Comparison of ENCODE assay signal across 10 cellular contexts in the genomic region with DNA sequence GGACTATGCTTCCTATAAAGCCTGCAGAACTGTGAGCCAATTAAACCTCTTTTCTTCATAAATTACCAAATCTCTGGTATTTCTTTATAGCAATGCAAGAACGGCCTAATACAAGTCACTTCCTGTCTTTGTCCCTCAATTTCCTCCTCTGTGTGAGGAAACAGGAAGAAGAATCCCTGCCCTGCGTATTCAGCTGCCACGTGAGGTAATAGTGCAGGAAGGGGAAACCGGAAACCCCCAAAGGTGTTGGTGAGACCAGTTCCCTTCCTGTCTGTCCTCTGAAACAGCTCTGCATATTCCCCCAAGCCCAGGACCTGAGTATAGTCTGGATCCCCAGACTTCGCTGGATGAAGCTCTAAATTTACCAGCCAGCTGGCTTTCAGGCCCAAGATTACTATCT. TPM values are rescaled to one million over a fixed set of nuclear protein-coding genes. Genes with fewer than 3 reads are reported as not detected.
A peak's percentile ranks its signal among the peaks of the same experiment; 100 is the strongest.
DNase-seq lines count a peak whose midpoint lies in the region; ATAC-seq, FAIRE-seq and TF ChIP-seq lines count a peak whose summit lies in the region.
"Had no signal": no experiment of that assay in that cellular context is flagged by ENCODE, and none has a peak within 500 bp of the region (broad histone marks: within the 10 kb centered on the region; RNA-seq: fewer than 3 reads in every experiment).

No MANE protein-coding gene starts in this region.

- H3K9me3 ChIP-seq in CD4-positive, alpha-beta memory T cell (ENCODE audit: control insufficient read depth in 1 of 2, low read length in 2 of 2), result no peaks in the 10 kb centered on the region
- peaks cover 6% of the 10 kb centered on the region for H3K9me3 ChIP-seq in K562 (replicated peaks; ENCODE audit: control insufficient read depth, insufficient read depth, low read depth, low read length)

- peaks cover 12% of the 10 kb centered on the region for H3K4me1 ChIP-seq in CD4-positive, alpha-beta memory T cell (ENCODE audit: insufficient read depth, low read length)
- no peaks in the 10 kb centered on the region for H3K4me1 ChIP-seq in K562 (replicated peaks in 1 of 2; ENCODE audit: control insufficient read depth in 2 of 2, insufficient read depth in 2 of 2, low read length in 2 of 2)

- peaks cover 10 to 18% (median 13%) of the 10 kb centered on the region in 4 donors for H3K4me1 Mint-ChIP-seq in CD4-positive, alpha-beta memory T cell
- peaks cover 8 to 13% of the 10 kb centered on the region in 2 donors for H3K4me1 Mint-ChIP-seq in natural killer cell treated with Interleukin-12 subunit alpha and Interleukin-12 subunit beta and Interleukin-15 and Interleukin-18, amount 100 ng/mL, for 72 hours (ENCODE audit: low read depth in 2 of 2)

- H3K9ac ChIP-seq in K562 (ENCODE audit: insufficient read depth in 1 of 2, low read depth in 2 of 2, low read length in 2 of 2), result no peak overlapping the region

- in situ Hi-C loops in K562 (cut with MboI), result no loop called here

- peak in 4 of 5 donors; percentile 16 to 50 (median 28) for DNase-seq in CD4-positive, alpha-beta memory T cell
- peak; percentile 20 for DNase-seq in MV-4-11 (lab: John Stamatoyannopoulos, UW)
- no peak for DNase-seq in K562 (ENCODE audit: extremely low read depth in 1 of 4, low spot score in 3 of 4)
- no peak for DNase-seq in natural killer cell treated with Interleukin-12 subunit alpha and Interleukin-12 subunit beta and Interleukin-15 and Interleukin-18, amount 100 ng/mL, for 72 hours (ENCODE audit: low spot score)
- no peak for DNase-seq in DMS79 (lab: John Stamatoyannopoulos, UW)
- DNase-seq in erythroblast (lab: John Stamatoyannopoulos, UW), result no peak
- no peak for DNase-seq in NCI-H2107 treated with DMSO at 0.1 percent for 48 hours (lab: John Stamatoyannopoulos, UW; ENCODE audit: unreplicated experiment)
- DNase-seq: NCI-H526 had no signal

- TF ChIP-seq RAD21 in K562 (CRISPR knock-in tag; conservative IDR thresholded peaks at IDR 0.05 in 1 of 2, IDR thresholded peaks at IDR 0.05 in 1 of 2), result no peak

- H3K4me3 Mint-ChIP-seq in CD4-positive, alpha-beta memory T cell, result peak overlapping the region in 5 of 8 donors; percentile 6 to 82 (median 47)
- peak overlapping the region; percentile 2 for H3K4me3 Mint-ChIP-seq in natural killer cell treated with Interleukin-12 subunit alpha and Interleukin-12 subunit beta and Interleukin-15 and Interleukin-18, amount 100 ng/mL, for 72 hours

- intact Hi-C loops in CD4-positive, alpha-beta memory T cell (cut with micrococcal nuclease), result no loop called here
- intact Hi-C loops in K562 (cut with micrococcal nuclease), result loop anchor here (2.0 kb wide), 1 partner anchor 454 kb away; no protein-coding TSS in a partner anchor

- no TSS peak for BruUV-seq in K562 (replicated peaks; lab: Mats Ljungman, UMichigan)

- no peaks in the 10 kb centered on the region for H3K36me3 ChIP-seq in CD4-positive, alpha-beta memory T cell (ENCODE audit: insufficient read depth, low read length)
- H3K36me3 ChIP-seq in K562 (ENCODE audit: control insufficient read depth, insufficient read depth, low read length), result no peaks in the 10 kb centered on the region

- H3K27me3 ChIP-seq in CD4-positive, alpha-beta memory T cell (ENCODE audit: insufficient read depth, low read length), result no peaks in the 10 kb centered on the region
- H3K27me3 ChIP-seq in K562 (ENCODE audit: control insufficient read depth in 2 of 2, insufficient read depth in 2 of 2, low read length in 2 of 2), result no peaks in the 10 kb centered on the region

- no peak overlapping the region for H3K4me3 ChIP-seq in CD4-positive, alpha-beta memory T cell (ENCODE audit: low read length in 2 of 2)
- no peak overlapping the region for H3K4me3 ChIP-seq in K562

- 57% methylated on average over 5 of the region's 5 CpGs for WGBS in K562 (ENCODE audit: insufficient coverage, low coverage, missing lambda C conversion rate)

- POLR2A ChIA-PET in CD4-positive, alpha-beta memory T cell (lab: Charles Lee; ENCODE audit: partially characterized antibody), result interaction anchor here (1.0 to 2.3 kb wide), 2 partner anchors 9 to 18 kb away, joined by 3 to 9 read pairs; partner anchors contain the start of gene PTPN23
- POLR2A ChIA-PET in K562 (lab: Yijun Ruan, JAX), result interaction anchor here (1.0 to 2.9 kb wide), 2 partner anchors 15 to 16 kb away, joined by 3 to 13 read pairs; no protein-coding TSS in a partner anchor

- no peaks in the 10 kb centered on the region for H3K9me1 ChIP-seq in K562 (ENCODE audit: control insufficient read depth, insufficient read depth, low read length)

- H3K36me3 Mint-ChIP-seq in CD4-positive, alpha-beta memory T cell, result peaks cover 0 to 15% of the 10 kb centered on the region in 2 donors
- H3K36me3 Mint-ChIP-seq in natural killer cell treated with Interleukin-12 subunit alpha and Interleukin-12 subunit beta and Interleukin-15 and Interleukin-18, amount 100 ng/mL, for 72 hours, result peaks cover 14% of the 10 kb centered on the region

- no peak overlapping the region for H3K4me2 ChIP-seq in K562 (ENCODE audit: insufficient read depth, low read length)

- no peaks in the 10 kb centered on the region for H4K20me1 ChIP-seq in K562 (replicated peaks; ENCODE audit: control insufficient read depth, insufficient read depth, low read length)

- no peak for TF ChIP-seq CTCF in K562 (IDR thresholded peaks at IDR 0.05 in 2 of 3, conservative IDR thresholded peaks at IDR 0.05 in 1 of 3; ENCODE audit: insufficient read depth in 2 of 3, low read depth in 1 of 3, low read length in 3 of 3)

- H3K27ac ChIP-seq in CD4-positive, alpha-beta memory T cell (ENCODE audit: low read depth, low read length), result peak overlapping the region; percentile 6
- H3K27ac ChIP-seq in K562 (ENCODE audit: extremely low read depth, low read depth, low read length), result no peak overlapping the region

- H3K9me3 Mint-ChIP-seq in CD4-positive, alpha-beta memory T cell, result peaks cover 2 to 31% (median 24%) of the 10 kb centered on the region in 8 donors
- peaks cover 7% of the 10 kb centered on the region for H3K9me3 Mint-ChIP-seq in natural killer cell treated with Interleukin-12 subunit alpha and Interleukin-12 subunit beta and Interleukin-15 and Interleukin-18, amount 100 ng/mL, for 72 hours

- CTCF ChIA-PET in CD4-positive, alpha-beta memory T cell (lab: Charles Lee; ENCODE audit: partially characterized antibody), result interaction anchor here (1.1 kb wide), 1 partner anchor 496 kb away, joined by 4 read pairs; no protein-coding TSS in a partner anchor
- CTCF ChIA-PET in K562 (lab: Yijun Ruan, JAX; ENCODE audit: low intra/inter-chr PET ratio), result no interaction called here

- H2AFZ ChIP-seq in K562 (ENCODE audit: low read depth, low read length), result peak overlapping the region; percentile 76

- H3K27me3 Mint-ChIP-seq in CD4-positive, alpha-beta memory T cell, result no peaks in the 10 kb centered on the region
- no peaks in the 10 kb centered on the region for H3K27me3 Mint-ChIP-seq in natural killer cell treated with Interleukin-12 subunit alpha and Interleukin-12 subunit beta and Interleukin-15 and Interleukin-18, amount 100 ng/mL, for 72 hours

- FAIRE-seq in K562 (lab: Jason Lieb, UNC), result no peak
- FAIRE-seq: D721Med had no signal

- no peaks in the 10 kb centered on the region for H3K79me2 ChIP-seq in K562 (ENCODE audit: control insufficient read depth, insufficient read depth, low read length)

- ATAC-seq in K562, result no peak
- peak in 1 of 2 donors; percentile 40 for ATAC-seq in natural killer cell treated with Interleukin-12 subunit alpha and Interleukin-12 subunit beta and Interleukin-15 and Interleukin-18, amount 100 ng/mL, for 72 hours
- no peak for ATAC-seq in HG02588 (IDR thresholded peaks at IDR 0.05; ENCODE audit: unreplicated experiment)

- TF ChIP-seq POLR2A in K562 (conservative IDR thresholded peaks at IDR 0.05) (no peak), erythroblast (IDR thresholded peaks at IDR 0.05; ENCODE audit: low read length) (no peak)

- H3K27ac Mint-ChIP-seq in CD4-positive, alpha-beta memory T cell, result peak overlapping the region; percentile 1 to 93 (median 90)
- peak overlapping the region in 1 of 2 donors; percentile 84 for H3K27ac Mint-ChIP-seq in natural killer cell treated with Interleukin-12 subunit alpha and Interleukin-12 subunit beta and Interleukin-15 and Interleukin-18, amount 100 ng/mL, for 72 hours

- TF ChIP-seq EP300 in K562 (IDR thresholded peaks at IDR 0.05; ENCODE audit: low read length), result no peak

TF ChIP-seq in K562, 482 proteins besides CTCF, POLR2A, EP300 and RAD21:
- 0 out of 2 replicates have a peak, but pooled peaks have one; percentile 14 for TF ChIP-seq SPI1 (IDR thresholded peaks at IDR 0.05; ENCODE audit: borderline replicate concordance, low read depth, low read length)
- TF ChIP-seq PHB2 (IDR thresholded peaks at IDR 0.05; ENCODE audit: low read depth), result no peak
- no peak for TF ChIP-seq PML (IDR thresholded peaks at IDR 0.05; ENCODE audit: low read length)
- TF ChIP-seq ZSCAN32 (CRISPR knock-in tag; IDR thresholded peaks at IDR 0.05), result no peak
- no peak for TF ChIP-seq ZNF212 (CRISPR knock-in tag; IDR thresholded peaks at IDR 0.05)
- no peak for TF ChIP-seq HDAC1 (IDR thresholded peaks at IDR 0.05)

RNA-seq across cellular contexts. Expression of gene PTPN23, which starts 18.1 kb away (rescaled TPM):
- 10 to 100 TPM; 50.0 to 53.9 TPM for total RNA-seq in CD4-positive, alpha-beta memory T cell
- polyA plus RNA-seq in CD4-positive, alpha-beta memory T cell, result 1 to 10 TPM in 1 of 2 donors, under 1 TPM in 1; 0.46 to 4.3 TPM
- total RNA-seq in K562 (2011; cell fraction: chromatin; rRNA removed; ENCODE audit: low replicate concordance), result 45.6 and 123 TPM in 2 replicates
- total RNA-seq in K562 (2011; cell fraction: nucleolus; rRNA removed), result 60.9 and 70.8 TPM in 2 replicates
- total RNA-seq in K562 (2011; cell fraction: nucleoplasm; rRNA removed), result 45.3 and 53.0 TPM in 2 replicates
- total RNA-seq in K562 (2014; rRNA removed), result 7.2 and 10.1 TPM in 2 replicates
- 5.2 and 6.3 TPM in 2 replicates for total RNA-seq in K562 (2014; rRNA removed; fragmentation: Illumina TruSeq; extraction: Trizol)
- total RNA-seq in K562 (2015; rRNA removed; fragmentation: Illumina TruSeq; extraction: Trizol), result 7.3 and 8.7 TPM in 2 replicates
- total RNA-seq in K562 (2021), result 51.4 and 58.7 TPM in 2 replicates
- polyA plus RNA-seq in K562 (2011; rRNA removed), result 1.7 and 4.6 TPM in 2 replicates
- 1.2 and 1.9 TPM in 2 replicates for polyA plus RNA-seq in K562 (2011; cell fraction: cytosol; rRNA removed)
- 25.3 and 29.3 TPM in 2 replicates for polyA plus RNA-seq in K562 (2011; cell fraction: nucleus; rRNA removed)
- polyA plus RNA-seq in K562 (2012), result 29.0 and 50.5 TPM in 2 replicates
- polyA plus RNA-seq in K562 (2014; fragmentation: Illumina TruSeq; extraction: Trizol), result 14.1 and 24.0 TPM in 2 replicates
- polyA plus RNA-seq in K562 (2014; fragmentation: Nextera tagmentation; extraction: Ambion mirVana), result under 1 TPM; 0.41 to 0.93 TPM
- 11.4 and 20.2 TPM in 2 replicates for polyA plus RNA-seq in K562 (2014; rRNA removed)
- polyA minus RNA-seq in K562 (2011; rRNA and poly(A)+ RNA removed), result 5.0 and 9.1 TPM in 2 replicates
- polyA minus RNA-seq in K562 (2011; cell fraction: cytosol; rRNA and poly(A)+ RNA removed), result 16.0 and 22.8 TPM in 2 replicates
- polyA minus RNA-seq in K562 (2011; cell fraction: nucleus; rRNA and poly(A)+ RNA removed), result 21.3 and 29.9 TPM in 2 replicates
- total RNA-seq in natural killer cell treated with Interleukin-12 subunit alpha and Interleukin-12 subunit beta and Interleukin-15 and Interleukin-18, amount 100 ng/mL, for 72 hours, result 10 to 100 TPM; 30.5 to 45.3 TPM

Comparison
In these comparisons a context has a peak if more than half of its experiments do, and no peak if none do; other contexts are left out.
1. DNase-seq: peak in CD4-positive, alpha-beta memory T cell (4 of 5) and MV-4-11 (single experiment); none in K562 (0 of 4), natural killer cell treated with Interleukin-12 subunit alpha and Interleukin-12 subunit beta and Interleukin-15 and Interleukin-18, amount 100 ng/mL, for 72 hours (single experiment), DMS79 (single experiment), erythroblast (0 of 2) and NCI-H2107 treated with DMSO at 0.1 percent for 48 hours (single experiment).